Comparison of ENCODE assay signal across 10 cellular contexts in genomic region chr19:43675269-43675879, GRCh38. TPM values are rescaled to one million over a fixed set of nuclear protein-coding genes. Genes with fewer than 3 reads are reported as not detected.
DNase-seq lines count a peak whose midpoint lies in the region; ATAC-seq, FAIRE-seq and TF ChIP-seq lines count a peak whose summit lies in the region.
"Had no signal": no experiment of that assay in that cellular context is flagged by ENCODE, and none has a peak within 500 bp of the region (broad histone marks: within the 10 kb centered on the region; RNA-seq: fewer than 3 reads in every experiment).

No MANE protein-coding gene starts in this region.

- H3K79me2 ChIP-seq in H1 (ENCODE audit: control insufficient read depth in 1 of 2, insufficient read depth in 2 of 2, low read length in 2 of 2): no peaks in the 10 kb centered on the region

- ATAC-seq in stimulated activated memory B cell treated with anti-CD40 and anti-IgM and Interleukin-4, amounts not matched to agents 10 μg/mL and 1 μg/mL and 100 μg/mL, for 72 hours: no peak
- no peak for ATAC-seq in HG03108 (IDR thresholded peaks at IDR 0.05; ENCODE audit: unreplicated experiment)

- H3K27ac ChIP-seq in H1 (ENCODE audit: low read depth, low read length): no peak overlapping the region

- peaks cover 2% of the 10 kb centered on the region; the same call in 1 of the 2 replicates for H3K23me2 ChIP-seq in H1 (ENCODE audit: low read depth, low read length)

- H2BK20ac ChIP-seq in H1 (ENCODE audit: low read length): no peak overlapping the region

- no peak for TF ChIP-seq CTCF in H1 (IDR thresholded peaks at IDR 0.05; ENCODE audit: control extremely low read depth in 1 of 3, insufficient read depth in 1 of 3, low read depth in 1 of 3, low read length in 3 of 3)

- no peaks in the 10 kb centered on the region for H3K79me1 ChIP-seq in H1 (ENCODE audit: low read depth, low read length)

- H2BK12ac ChIP-seq in H1 (ENCODE audit: low read depth, low read length): 0 out of 2 replicates have a peak overlapping the region, but pooled peaks have one; percentile 82

- H2BK15ac ChIP-seq in H1 (ENCODE audit: low read length): no peak overlapping the region

- H3K9me3 Mint-ChIP-seq in stimulated activated memory B cell treated with anti-CD40 and anti-IgM and Interleukin-4, amounts not matched to agents 10 μg/mL and 1 μg/mL and 100 μg/mL, for 72 hours: no peaks in the 10 kb centered on the region
- H3K9me3 Mint-ChIP-seq: IgD-negative memory B cell had no signal

- H3K36me3 Mint-ChIP-seq in stimulated activated memory B cell treated with anti-CD40 and anti-IgM and Interleukin-4, amounts not matched to agents 10 μg/mL and 1 μg/mL and 100 μg/mL, for 72 hours: no peaks in the 10 kb centered on the region
- H3K36me3 Mint-ChIP-seq: IgD-negative memory B cell had no signal

- FAIRE-seq in H1 (lab: Jason Lieb, UNC): no peak

- H2AK5ac ChIP-seq in H1 (ENCODE audit: low read depth, low read length): no peak overlapping the region

- no peak for TF ChIP-seq POLR2A in H1 (IDR thresholded peaks at IDR 0.05; ENCODE audit: control extremely low read depth in 1 of 2, low read depth in 2 of 2, low read length in 2 of 2)

- H3K9me3 ChIP-seq in H1 (ENCODE audit: insufficient read depth in 2 of 2, low read depth in 1 of 2, low read length in 1 of 2): no peaks in the 10 kb centered on the region

- peak overlapping the region; percentile 36; the same call in 1 of the 2 replicates for H2AFZ ChIP-seq in H1 (ENCODE audit: low read length)

- peak; percentile 29 for DNase-seq in NOMO-1 treated with DMSO at 0.1 percent for 48 hours (lab: John Stamatoyannopoulos, UW; ENCODE audit: unreplicated experiment)
- no peak for DNase-seq in NOMO-1 treated with dmso at 0.1 percent for 144 hours (lab: John Stamatoyannopoulos, UW; ENCODE audit: unreplicated experiment)
- peak; percentile 95 for DNase-seq in NCI-H226
- DNase-seq in H1 (ENCODE audit: low read depth in 1 of 2, low spot score in 2 of 2): no peak
- no peak for DNase-seq in GM19240 (ENCODE audit: insufficient read length, low spot score)
- no peak for DNase-seq in activated CD4-positive, alpha-beta T cell treated with anti-CD3 and anti-CD28 coated beads for 1 hour
- DNase-seq: retina had no signal

- no peak overlapping the region for H3K4me3 Mint-ChIP-seq in stimulated activated memory B cell treated with anti-CD40 and anti-IgM and Interleukin-4, amounts not matched to agents 10 μg/mL and 1 μg/mL and 100 μg/mL, for 72 hours

- H3K4ac ChIP-seq in H1 (replicated peaks; ENCODE audit: insufficient read length, low read depth, low read length): no peak overlapping the region

- 71% methylated on average over 8 of the region's 8 CpGs; no CpG with 5 or more reads in 1 of the 2 experiments for WGBS in H1 (ENCODE audit: extremely low coverage in 1 of 2, insufficient coverage in 1 of 2, insufficient read length in 1 of 2, insufficient replicate concordance in 2 of 2, low coverage in 1 of 2, low lambda C conversion rate in 2 of 2, missing lambda C conversion rate in 1 of 2), 2 experiments

- no peak overlapping the region for H3K23ac ChIP-seq in H1 (ENCODE audit: insufficient read length)

- H4K8ac ChIP-seq in H1 (ENCODE audit: extremely low read depth, insufficient read depth, low read length): no peak overlapping the region

- no peak for TF ChIP-seq EP300 in H1 (IDR thresholded peaks at IDR 0.05; ENCODE audit: borderline replicate concordance in 1 of 2, low read depth in 2 of 2, low read length in 2 of 2)

- CTCF ChIA-PET in H1 (lab: Charles Lee; ENCODE audit: partially characterized antibody): no interaction called here

- peak overlapping the region; percentile 1 for H3K27ac Mint-ChIP-seq in stimulated activated memory B cell treated with anti-CD40 and anti-IgM and Interleukin-4, amounts not matched to agents 10 μg/mL and 1 μg/mL and 100 μg/mL, for 72 hours
- H3K27ac Mint-ChIP-seq: IgD-negative memory B cell had no signal

- H2BK5ac ChIP-seq in H1 (ENCODE audit: low read depth, low read length): no peak overlapping the region

- no peak overlapping the region for H2BK120ac ChIP-seq in H1 (replicated peaks; ENCODE audit: low read depth, low read length)

- H3K4me3 ChIP-seq in H1 (ENCODE audit: extremely low read depth in 1 of 4, insufficient read depth in 2 of 4, low read depth in 3 of 4, low read length in 4 of 4): no peak overlapping the region

- peaks cover 0 to 11% (median 8%) of the 10 kb centered on the region in 4 experiments for H3K4me1 ChIP-seq in H1 (replicated peaks in 1 of 4; ENCODE audit: control insufficient read depth in 3 of 4, insufficient read depth in 4 of 4, low read length in 3 of 4)

- no peak overlapping the region for H4K91ac ChIP-seq in H1 (replicated peaks; ENCODE audit: insufficient read length, low read length)

- peaks cover 19% of the 10 kb centered on the region for H3K27me3 Mint-ChIP-seq in stimulated activated memory B cell treated with anti-CD40 and anti-IgM and Interleukin-4, amounts not matched to agents 10 μg/mL and 1 μg/mL and 100 μg/mL, for 72 hours

- no peak overlapping the region for H4K5ac ChIP-seq in H1 (ENCODE audit: insufficient read length, low read depth, low read length)

- no peak overlapping the region for H3K56ac ChIP-seq in H1 (replicated peaks; ENCODE audit: insufficient read length, low read depth, low read length)

- no peak overlapping the region for H3K18ac ChIP-seq in H1 (ENCODE audit: extremely low read depth, low read length)

- no peak overlapping the region for H3K14ac ChIP-seq in H1 (ENCODE audit: insufficient read length)

- peaks cover 0 to 2% of the 10 kb centered on the region in 2 experiments for H4K20me1 ChIP-seq in H1 (replicated peaks in 1 of 2; ENCODE audit: control insufficient read depth in 1 of 2, insufficient read depth in 2 of 2, low read length in 2 of 2)

- TF ChIP-seq RAD21 in H1 (IDR thresholded peaks at IDR 0.05 in 1 of 2, conservative IDR thresholded peaks at IDR 0.05 in 1 of 2; ENCODE audit: low read depth in 2 of 2, low read length in 2 of 2): no peak

- POLR2A ChIA-PET in H1 (lab: Charles Lee; ENCODE audit: partially characterized antibody): no interaction called here

- H3K4me1 Mint-ChIP-seq in stimulated activated memory B cell treated with anti-CD40 and anti-IgM and Interleukin-4, amounts not matched to agents 10 μg/mL and 1 μg/mL and 100 μg/mL, for 72 hours: peaks cover 8% of the 10 kb centered on the region

- H3K9ac ChIP-seq in H1 (replicated peaks in 1 of 4; ENCODE audit: extremely low read depth in 1 of 4, low read depth in 3 of 4, low read length in 3 of 4): peak overlapping the region in 1 of 4 experiments; percentile 10; a peak in 1 of 7 replicates

- no peak overlapping the region for H3K4me2 ChIP-seq in H1 (ENCODE audit: insufficient read depth in 1 of 2, low read depth in 2 of 2, low read length in 2 of 2)

- no peaks in the 10 kb centered on the region for H3K36me3 ChIP-seq in H1 (ENCODE audit: control insufficient read depth in 2 of 4, insufficient read depth in 4 of 4, low read length in 3 of 4)

- H3K27me3 ChIP-seq in H1 (replicated peaks in 1 of 4; ENCODE audit: control insufficient read depth in 3 of 4, extremely low read depth in 1 of 4, insufficient read depth in 3 of 4, low read length in 3 of 4): no peaks in the 10 kb centered on the region

TF ChIP-seq in H1, 55 proteins besides CTCF, POLR2A, EP300 and RAD21:
- no peak for TF ChIP-seq POLR2AphosphoS5 (IDR thresholded peaks at IDR 0.05; ENCODE audit: low read depth, low read length)
TF ChIP-seq in H1: peak in this region for 0.

RNA-seq across cellular contexts. Expression of gene PLAUR, which starts 5.4 kb away (rescaled TPM):
- total RNA-seq in H1 (2021; fragmentation: NEBNext Ultra II Directional; extraction: Animal tissue kit (Norgen Biotek cat#: 25700)): 22.9 and 23.0 TPM in 2 replicates
- polyA plus RNA-seq in H1 (2011; rRNA removed): 23.4 and 29.8 TPM in 2 replicates
- 33.3 TPM for polyA plus RNA-seq in H1 (2011; cell fraction: cytosol; rRNA removed)
- polyA plus RNA-seq in H1 (2011; cell fraction: nucleus; rRNA removed): 32.7 TPM
- polyA plus RNA-seq in H1 (2012, experiment 1 of 2): 22.5 to 28.7 TPM (median 26.3 TPM) in 4 replicates
- 16.1 TPM for polyA plus RNA-seq in H1 (2012, experiment 2 of 2)
- 32.2 TPM for polyA plus RNA-seq in H1 (2013, experiment 1 of 2)
- polyA plus RNA-seq in H1 (2013, experiment 2 of 2): 35.2 TPM
- polyA minus RNA-seq in H1 (2011; rRNA and poly(A)+ RNA removed): 11.9 and 15.1 TPM in 2 replicates
- 8.6 TPM for polyA minus RNA-seq in H1 (2011; cell fraction: cytosol; rRNA and poly(A)+ RNA removed)
- polyA minus RNA-seq in H1 (2011; cell fraction: nucleus; rRNA and poly(A)+ RNA removed): 9.9 TPM

RNA-seq across cellular contexts. Expression of gene CADM4, which starts 35.7 kb away (rescaled TPM):
- 23.1 and 25.0 TPM in 2 replicates for total RNA-seq in H1 (2021; fragmentation: NEBNext Ultra II Directional; extraction: Animal tissue kit (Norgen Biotek cat#: 25700))
- polyA plus RNA-seq in H1 (2011; rRNA removed): 13.5 and 20.7 TPM in 2 replicates
- polyA plus RNA-seq in H1 (2011; cell fraction: cytosol; rRNA removed): 13.8 TPM
- 16.9 TPM for polyA plus RNA-seq in H1 (2011; cell fraction: nucleus; rRNA removed)
- polyA plus RNA-seq in H1 (2012, experiment 1 of 2): 20.2 to 29.4 TPM (median 26.6 TPM) in 4 replicates
- polyA plus RNA-seq in H1 (2012, experiment 2 of 2): 12.6 TPM
- polyA plus RNA-seq in H1 (2013, experiment 1 of 2): 33.6 TPM
- polyA plus RNA-seq in H1 (2013, experiment 2 of 2): 39.6 TPM
- 6.4 and 8.3 TPM in 2 replicates for polyA minus RNA-seq in H1 (2011; rRNA and poly(A)+ RNA removed)
- polyA minus RNA-seq in H1 (2011; cell fraction: cytosol; rRNA and poly(A)+ RNA removed): 9.4 TPM
- 3.7 TPM for polyA minus RNA-seq in H1 (2011; cell fraction: nucleus; rRNA and poly(A)+ RNA removed)
- polyA plus RNA-seq: IgD-negative memory B cell had no signal

RNA-seq across cellular contexts. Expression of gene IRGC, which starts 40.5 kb away (rescaled TPM):
- not detected in 2 replicates for total RNA-seq in H1 (2021; fragmentation: NEBNext Ultra II Directional; extraction: Animal tissue kit (Norgen Biotek cat#: 25700))
- not detected in 2 replicates for polyA plus RNA-seq in H1 (2011; rRNA removed)
- polyA plus RNA-seq in H1 (2011; cell fraction: cytosol; rRNA removed): not detected
- polyA plus RNA-seq in H1 (2011; cell fraction: nucleus; rRNA removed): not detected
- not detected in 4 replicates for polyA plus RNA-seq in H1 (2012, experiment 1 of 2)
- polyA plus RNA-seq in H1 (2012, experiment 2 of 2): not detected
- polyA plus RNA-seq in H1 (2013, experiment 1 of 2): not detected
- polyA plus RNA-seq in H1 (2013, experiment 2 of 2): 0.06 TPM
- polyA minus RNA-seq in H1 (2011; rRNA and poly(A)+ RNA removed): not detected in 2 replicates
- polyA minus RNA-seq in H1 (2011; cell fraction: cytosol; rRNA and poly(A)+ RNA removed): not detected
- polyA minus RNA-seq in H1 (2011; cell fraction: nucleus; rRNA and poly(A)+ RNA removed): not detected
- polyA plus RNA-seq: IgD-negative memory B cell had no signal

RNA-seq across cellular contexts. Expression of gene ZNF428, which starts 55.9 kb away (rescaled TPM):
- 16.7 and 19.5 TPM in 2 replicates for total RNA-seq in H1 (2021; fragmentation: NEBNext Ultra II Directional; extraction: Animal tissue kit (Norgen Biotek cat#: 25700))
- 7.8 and 15.5 TPM in 2 replicates for polyA plus RNA-seq in H1 (2011; rRNA removed)
- 14.5 TPM for polyA plus RNA-seq in H1 (2011; cell fraction: cytosol; rRNA removed)
- polyA plus RNA-seq in H1 (2011; cell fraction: nucleus; rRNA removed): 16.4 TPM
- 15.6 to 23.2 TPM (median 22.3 TPM) in 4 replicates for polyA plus RNA-seq in H1 (2012, experiment 1 of 2)
- 13.0 TPM for polyA plus RNA-seq in H1 (2012, experiment 2 of 2)
- 6.0 TPM for polyA plus RNA-seq in H1 (2013, experiment 1 of 2)
- polyA plus RNA-seq in H1 (2013, experiment 2 of 2): 5.6 TPM
- polyA minus RNA-seq in H1 (2011; rRNA and poly(A)+ RNA removed): 1.1 and 2.2 TPM in 2 replicates
- 5.4 TPM for polyA minus RNA-seq in H1 (2011; cell fraction: cytosol; rRNA and poly(A)+ RNA removed)
- polyA minus RNA-seq in H1 (2011; cell fraction: nucleus; rRNA and poly(A)+ RNA removed): 6.6 TPM

Comparison
In these comparisons a context has a peak if more than half of its experiments do, and no peak if none do; other contexts are left out.
1. DNase-seq: peak in NOMO-1 treated with DMSO at 0.1 percent for 48 hours (single experiment) and NCI-H226 (single experiment); none in NOMO-1 treated with dmso at 0.1 percent for 144 hours (single experiment), H1 (0 of 2), GM19240 (single experiment) and activated CD4-positive, alpha-beta T cell treated with anti-CD3 and anti-CD28 coated beads for 1 hour (single experiment).